Comparison of ENCODE assay signal across 8 cellular contexts in the genomic region with DNA sequence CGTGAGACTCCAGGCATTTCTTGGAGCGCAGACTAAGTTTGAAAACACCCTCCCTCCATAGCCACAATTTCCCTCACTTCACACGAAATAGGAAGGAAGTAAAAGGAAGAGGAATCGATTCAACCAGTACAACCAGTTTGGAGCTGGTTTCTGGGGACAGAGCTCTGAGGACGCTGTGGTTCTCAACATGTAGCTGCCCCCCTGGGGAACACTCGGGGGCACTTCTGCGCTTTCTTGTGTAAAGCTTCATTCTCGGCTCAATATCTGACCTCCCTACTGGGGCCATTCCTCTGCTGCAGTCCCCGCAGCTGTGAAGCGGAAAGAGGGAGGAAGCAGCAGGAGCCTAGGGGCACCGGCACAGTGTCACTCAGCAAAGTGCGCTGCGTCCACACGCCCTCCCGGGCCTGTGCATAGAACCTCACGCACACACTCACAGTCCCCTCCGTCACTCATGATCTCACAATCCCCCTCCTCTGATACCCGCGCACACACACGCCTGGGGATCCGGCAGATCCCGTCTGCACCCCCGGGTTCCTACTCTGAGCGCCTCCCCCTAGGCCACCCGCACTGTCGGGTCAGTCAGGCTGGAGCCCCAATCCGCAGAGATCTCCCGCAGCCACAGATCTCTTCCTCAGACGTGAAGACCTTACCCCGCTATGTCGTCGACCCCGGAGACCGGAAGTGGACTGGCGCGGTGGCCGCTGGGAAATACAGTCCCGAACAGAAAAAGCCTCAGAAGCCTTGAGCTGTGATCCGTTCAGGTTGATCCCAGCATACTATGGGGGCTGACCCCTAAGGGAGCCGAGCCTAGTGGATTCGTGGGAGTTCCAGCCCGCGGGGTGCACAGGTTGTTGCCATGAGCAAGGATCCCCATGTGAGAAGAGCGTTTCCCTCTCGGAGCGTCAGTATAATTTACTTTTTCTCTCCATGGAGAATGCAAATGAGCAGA. TPM values are rescaled to one million over a fixed set of nuclear protein-coding genes. Genes with fewer than 3 reads are reported as not detected.
DNase-seq lines count a peak whose midpoint lies in the region; ATAC-seq lines count a peak whose summit lies in the region.

TSS of gene ZNF780A (minus strand) at position 688 of the 949 bp plus-strand sequence. CDS start 6,190 bp downstream, outside the sequence.

- H3K27ac ChIP-seq in CD4-positive, CD25-positive, alpha-beta regulatory T cell (ENCODE audit: insufficient read depth, low read length, poor library complexity, severe bottlenecking): peak within 1 kb of the TSS; percentile 95
- peak within 1 kb of the TSS; percentile 79 for H3K27ac ChIP-seq in epithelial cell of prostate

- peaks cover 11% of the 10 kb centered on the region for H3K36me3 Mint-ChIP-seq in CD4-positive, CD25-positive, alpha-beta regulatory T cell

- peaks cover under 1 to 3% of the 10 kb centered on the region in 2 experiments for H3K9me3 ChIP-seq in CD4-positive, CD25-positive, alpha-beta regulatory T cell (ENCODE audit: control insufficient read depth in 2 of 2, low read length in 2 of 2)

- peaks cover 0 to 2% (median 1%) of the 10 kb centered on the region in 7 donors for H3K9me3 Mint-ChIP-seq in CD4-positive, CD25-positive, alpha-beta regulatory T cell

- H3K27ac Mint-ChIP-seq in CD4-positive, CD25-positive, alpha-beta regulatory T cell: peak within 1 kb of the TSS; percentile 98 to 100 (median 99)

- peak within 1 kb of the TSS; percentile 95 for H3K4me3 ChIP-seq in CD4-positive, CD25-positive, alpha-beta regulatory T cell (ENCODE audit: low read depth, low read length)

- peaks cover 31 to 50% (median 40%) of the 10 kb centered on the region in 4 donors for H3K4me1 Mint-ChIP-seq in CD4-positive, CD25-positive, alpha-beta regulatory T cell

- peaks cover 17% of the 10 kb centered on the region for H3K4me1 ChIP-seq in CD4-positive, CD25-positive, alpha-beta regulatory T cell (ENCODE audit: control insufficient read depth, insufficient read depth, low read length, poor library complexity, severe bottlenecking)

- H3K36me3 ChIP-seq in CD4-positive, CD25-positive, alpha-beta regulatory T cell (ENCODE audit: control insufficient read depth, insufficient read depth, low read length): no peaks in the 10 kb centered on the region

- DNase-seq in CD4-positive, CD25-positive, alpha-beta regulatory T cell: peak; percentile 66 to 88 (median 78)
- peak; percentile 85 for DNase-seq in HuH-7 (ENCODE audit: low spot score)
- peak; percentile 93 for DNase-seq in OCI-M2 (lab: John Stamatoyannopoulos, UW; ENCODE audit: unreplicated experiment)
- DNase-seq in activated T-cell treated with anti-CD3 and anti-CD28 coated beads for 48 hours (ENCODE audit: low read depth): peak; percentile 68
- no peak for DNase-seq in epithelial cell of prostate (ENCODE audit: low read depth, low spot score)
- peak; percentile 71 for DNase-seq in middle frontal gyrus (ENCODE audit: extremely low spot score, low spot score)
- peak; percentile 52 to 61 for DNase-seq in stimulated activated CD8-positive, alpha-beta memory T cell treated with anti-CD3 and anti-CD28 coated beads, Interleukin-2, amount 100 ng/mL, for 1 hour (ENCODE audit: low read depth in 2 of 2)

- peak within 1 kb of the TSS; percentile 93 to 100 (median 99) for H3K4me3 Mint-ChIP-seq in CD4-positive, CD25-positive, alpha-beta regulatory T cell

- peaks cover 15% of the 10 kb centered on the region for H3K27me3 Mint-ChIP-seq in CD4-positive, CD25-positive, alpha-beta regulatory T cell

- ATAC-seq in CD4-positive, CD25-positive, alpha-beta regulatory T cell (ENCODE audit: low read depth in 2 of 2): peak; percentile 91 to 93
- peak; percentile 62 for ATAC-seq in GM19468 (IDR thresholded peaks at IDR 0.05; ENCODE audit: extremely low read depth, unreplicated experiment)

- peaks cover 8% of the 10 kb centered on the region for H3K27me3 ChIP-seq in CD4-positive, CD25-positive, alpha-beta regulatory T cell (ENCODE audit: control insufficient read depth, insufficient read depth, low read length)

RNA-seq across cellular contexts. Expression of gene ZNF780A, which starts in this region (rescaled TPM):
- total RNA-seq in CD4-positive, CD25-positive, alpha-beta regulatory T cell: 10.4 TPM
- polyA plus RNA-seq in CD4-positive, CD25-positive, alpha-beta regulatory T cell: 10 to 100 TPM; 10.9 to 19.1 (median 13.4) TPM
